Comparison of ENCODE assay signal across 8 cellular contexts in the genomic region with DNA sequence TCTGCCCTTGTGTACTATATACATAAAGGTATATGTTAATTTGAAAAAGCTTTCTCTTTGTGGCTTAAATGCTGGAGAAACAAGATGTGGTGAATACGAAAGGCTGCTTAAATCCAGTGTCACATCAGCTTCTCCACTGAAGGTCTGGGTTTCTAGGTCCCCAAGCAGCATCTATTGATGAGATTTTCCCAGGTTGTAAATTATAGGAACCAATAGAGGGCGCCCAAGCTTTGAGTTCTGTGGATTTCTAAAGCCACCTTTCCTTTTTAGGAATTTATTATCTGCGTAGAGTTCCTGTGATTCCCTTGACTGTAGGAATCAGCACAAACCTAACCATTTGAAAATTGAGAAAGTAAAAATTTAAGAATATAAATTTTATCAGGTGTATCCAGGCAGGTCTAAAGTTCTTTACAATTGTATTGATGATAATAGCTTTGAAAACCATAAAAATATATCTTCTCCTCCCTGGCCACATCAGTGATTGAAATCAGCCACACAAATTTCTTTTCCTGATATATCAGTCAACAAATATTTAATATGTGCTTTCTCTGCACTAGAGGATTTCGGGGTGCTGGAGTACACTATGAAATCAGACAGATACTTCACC.
DNase-seq lines count a peak whose midpoint lies in the region; ATAC-seq and TF ChIP-seq lines count a peak whose summit lies in the region.

No MANE protein-coding gene starts in this region.

- TF ChIP-seq CTCF in AG09309 (IDR thresholded peaks at IDR 0.05; ENCODE audit: control insufficient read depth, insufficient read depth, low read depth, low read length, missing control alignments): peak; percentile 59
- peak; percentile 47 for TF ChIP-seq CTCF in GM12874 (IDR thresholded peaks at IDR 0.05; ENCODE audit: insufficient read depth, low read depth, low read length)
- peak; percentile 66 for TF ChIP-seq CTCF in foreskin fibroblast (IDR thresholded peaks at IDR 0.05; ENCODE audit: low read depth, low read length)
- peak; percentile 21 to 52 (median 22) for TF ChIP-seq CTCF in testis (IDR thresholded peaks at IDR 0.05)

- no peak overlapping the region for H3K4me3 ChIP-seq in AG09309 (ENCODE audit: control insufficient read depth, low read depth, low read length)
- H3K4me3 ChIP-seq in foreskin fibroblast (ENCODE audit: low read depth in 1 of 2, low read length in 2 of 2): no peak overlapping the region
- no peak overlapping the region for H3K4me3 ChIP-seq in testis

- no peak overlapping the region for H3K27ac ChIP-seq in testis

- 46 to 51% methylated on average over 4 of the region's 4 CpGs for WGBS in testis, 2 donors

- H3K27me3 ChIP-seq in testis: no peaks in the 10 kb centered on the region

- ATAC-seq in GM18519 (IDR thresholded peaks at IDR 0.05; ENCODE audit: low FRiP score, unreplicated experiment): no peak

- no peaks in the 10 kb centered on the region for H3K4me1 ChIP-seq in testis

- DNase-seq in AG09309 (ENCODE audit: low read depth): no peak
- DNase-seq in RKO (ENCODE audit: low spot score): peak; percentile 22
- DNase-seq in foreskin fibroblast: peak; percentile 13 to 62
- no peak for DNase-seq in testis
- DNase-seq in GF-D8 (lab: John Stamatoyannopoulos, UW): no peak
- DNase-seq in activated gamma-delta T cell treated with Interleukin-2 at 50 U/mL for 16 hours: no peak

- no peak for TF ChIP-seq POLR2A in testis (IDR thresholded peaks at IDR 0.05)

- no peaks in the 10 kb centered on the region for H3K9me3 ChIP-seq in testis

- no peaks in the 10 kb centered on the region for H3K36me3 ChIP-seq in testis (ENCODE audit: low read depth, missing control alignments)

- intact Hi-C loops in testis (cut with DNase I; ENCODE audit: low total_unique reads): no loop called here

Comparison
In these comparisons a context has a peak if more than half of its experiments do, and no peak if none do; other contexts are left out.
1. DNase-seq: peak in RKO (single experiment) and foreskin fibroblast (2 of 2); none in AG09309 (single experiment), testis (single experiment), GF-D8 (single experiment) and activated gamma-delta T cell treated with Interleukin-2 at 50 U/mL for 16 hours (single experiment).
2. Peak in every context shown above with its lines, with median percentiles within 50 percentile points of each other: CTCF ChIP-seq.